Comparison of ENCODE assay signal across 1 cellular context in the genomic region with DNA sequence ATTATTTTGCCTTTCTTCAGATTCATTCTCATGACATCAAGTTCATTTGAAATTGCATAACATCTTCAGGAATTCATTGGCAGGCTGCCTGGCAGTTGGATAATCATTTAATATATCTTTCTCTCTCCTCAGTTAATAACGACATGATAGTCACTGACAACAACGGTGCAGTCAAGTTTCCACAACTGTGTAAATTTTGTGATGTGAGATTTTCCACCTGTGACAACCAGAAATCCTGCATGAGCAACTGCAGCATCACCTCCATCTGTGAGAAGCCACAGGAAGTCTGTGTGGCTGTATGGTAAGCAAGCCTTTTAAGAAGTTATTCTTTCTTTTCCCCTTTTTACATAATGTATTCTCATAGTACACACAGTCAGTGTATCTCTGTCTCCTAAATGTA.
TF ChIP-seq lines count a peak whose summit lies in the region.

No MANE protein-coding gene starts in this region.

TF ChIP-seq in HepG2, 621 proteins besides CTCF, POLR2A, EP300 and RAD21:
- TF ChIP-seq ZNF382 (CRISPR knock-in tag; IDR thresholded peaks at IDR 0.05; ENCODE audit: borderline replicate concordance) = no peak
- no peak for TF ChIP-seq HDAC1 (CRISPR knock-in tag; IDR thresholded peaks at IDR 0.05)
- TF ChIP-seq RBM22 (optimal IDR thresholded peaks at IDR 0.05; ENCODE audit: low read length) = peak; percentile 78
- no peak for TF ChIP-seq ZNF569 (CRISPR knock-in tag; IDR thresholded peaks at IDR 0.05; ENCODE audit: borderline replicate concordance)
- TF ChIP-seq DMAP1 (CRISPR knock-in tag; IDR thresholded peaks at IDR 0.05) = no peak
- TF ChIP-seq BRD4 (CRISPR knock-in tag; IDR thresholded peaks at IDR 0.05) = no peak
- peak; percentile 50; the same call in 1 of the 2 replicates for TF ChIP-seq SSRP1 (CRISPR knock-in tag; IDR thresholded peaks at IDR 0.05)
- TF ChIP-seq HMG20B (CRISPR knock-in tag; conservative IDR thresholded peaks at IDR 0.05) = no peak
- no peak for TF ChIP-seq ZNF460 (CRISPR knock-in tag; IDR thresholded peaks at IDR 0.05; ENCODE audit: borderline replicate concordance)
- no peak for TF ChIP-seq ZKSCAN1 (IDR thresholded peaks at IDR 0.05; ENCODE audit: low read length)
- no peak for TF ChIP-seq ZNF639 (CRISPR knock-in tag; conservative IDR thresholded peaks at IDR 0.05)
TF ChIP-seq in HepG2: peak in this region for 2.
